In genomic region chr10:31133628-31134302, GRCh38 we compare ENCODE assay signal across 8 cellular contexts.
DNase-seq lines count a peak whose midpoint lies in the region; ATAC-seq and TF ChIP-seq lines count a peak whose summit lies in the region.

No MANE protein-coding gene starts in this region.

- no peaks in the 10 kb centered on the region for H3K9me3 ChIP-seq in mucosa of descending colon

- H3K36me3 ChIP-seq in mucosa of descending colon (ENCODE audit: low read depth), result no peaks in the 10 kb centered on the region

- peak; percentile 66 for ATAC-seq in HG02759 (IDR thresholded peaks at IDR 0.05; ENCODE audit: unreplicated experiment)
- ATAC-seq in mucosa of descending colon, result peak; percentile 86

- DNase-seq in NCI-H69 (lab: John Stamatoyannopoulos, UW) (peak; percentile 66), activated T-cell treated with anti-CD3 and anti-CD28 coated beads for 24 hours (ENCODE audit: low read depth) (peak; percentile 59), epithelial cell of proximal tubule (ENCODE audit: low read depth) (no peak), mucosa of descending colon (peak; percentile 83 to 88 (median 88)), OCI-M1 (lab: John Stamatoyannopoulos, UW) (no peak)
- DNase-seq in stimulated activated CD8-positive, alpha-beta memory T cell treated with anti-CD3 and anti-CD28 coated beads, Interleukin-15, amount 100 ng/mL, for 48 hours (ENCODE audit: low read depth in 2 of 2), result peak; percentile 42 to 52

- peaks cover 7% of the 10 kb centered on the region for H3K4me1 ChIP-seq in mucosa of descending colon (ENCODE audit: low read depth)

- intact Hi-C loops in mucosa of descending colon (cut with DNase I, micrococcal nuclease), result no loop called here

- H3K4me3 ChIP-seq in GM12875 (ENCODE audit: low read depth, low read length) (peak overlapping the region; percentile 59), epithelial cell of proximal tubule (ENCODE audit: low read depth, low read length) (peak overlapping the region; percentile 41), mucosa of descending colon (no peak overlapping the region)

- TF ChIP-seq CTCF in GM12875 (IDR thresholded peaks at IDR 0.05; ENCODE audit: borderline replicate concordance, insufficient read depth, low read depth, low read length), result no peak
- no peak for TF ChIP-seq CTCF in epithelial cell of proximal tubule (conservative IDR thresholded peaks at IDR 0.05; ENCODE audit: low read depth, low read length)
- no peak for TF ChIP-seq CTCF in mucosa of descending colon (IDR thresholded peaks at IDR 0.05)

Comparison
In these comparisons a context has a peak if more than half of its experiments do, and no peak if none do; other contexts are left out.
1. DNase-seq: peak in NCI-H69 (single experiment), activated T-cell treated with anti-CD3 and anti-CD28 coated beads for 24 hours (single experiment), mucosa of descending colon (3 of 3) and stimulated activated CD8-positive, alpha-beta memory T cell treated with anti-CD3 and anti-CD28 coated beads, Interleukin-15, amount 100 ng/mL, for 48 hours (2 of 2); none in epithelial cell of proximal tubule (single experiment) and OCI-M1 (single experiment).